Comparison of ENCODE assay signal across 1 cellular context in the genomic region with DNA sequence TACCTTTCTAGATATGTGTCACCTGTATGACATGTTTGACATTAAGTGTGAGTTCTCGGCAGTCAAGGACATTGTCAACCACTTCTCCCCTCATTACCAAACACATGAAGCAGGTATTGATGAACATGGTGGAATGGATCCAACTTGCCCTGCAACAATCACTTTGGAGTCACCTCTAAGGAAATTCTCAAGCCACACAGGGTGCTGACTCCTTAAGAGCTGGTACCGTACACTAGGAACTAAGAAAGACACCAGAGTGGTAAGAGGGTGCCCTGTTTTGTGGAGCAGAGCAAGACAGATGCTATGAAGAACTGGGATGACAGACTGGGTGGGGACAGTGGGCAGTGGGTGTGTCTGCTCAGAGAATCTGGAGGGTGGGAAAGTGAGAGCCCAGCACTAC.
TF ChIP-seq lines count a peak whose summit lies in the region.

No MANE protein-coding gene starts in this region.

TF ChIP-seq in H1, 55 proteins besides CTCF, POLR2A, EP300 and RAD21:
- no peak for TF ChIP-seq SAP30 (IDR thresholded peaks at IDR 0.05; ENCODE audit: insufficient read depth, insufficient replicate concordance, low read length)
- no peak for TF ChIP-seq HDAC2 (IDR thresholded peaks at IDR 0.05; ENCODE audit: borderline replicate concordance in 1 of 2, low read depth in 2 of 2, low read length in 2 of 2)
- no peak for TF ChIP-seq KDM4A (IDR thresholded peaks at IDR 0.05; ENCODE audit: low read depth, low read length, severe bottlenecking)
- no peak for TF ChIP-seq FOSL1 (IDR thresholded peaks at IDR 0.05; ENCODE audit: insufficient read depth, low read depth, low read length)
- TF ChIP-seq TCF12 (IDR thresholded peaks at IDR 0.05; ENCODE audit: low read depth, low read length) = no peak
- no peak for TF ChIP-seq SIN3A (conservative IDR thresholded peaks at IDR 0.05 in 1 of 2, IDR thresholded peaks at IDR 0.05 in 1 of 2; ENCODE audit: low read depth in 1 of 2, low read length in 2 of 2)
- TF ChIP-seq SP1 (IDR thresholded peaks at IDR 0.05; ENCODE audit: low read depth, low read length) = no peak
- TF ChIP-seq BRCA1 (IDR thresholded peaks at IDR 0.05; ENCODE audit: low read depth, low read length) = no peak
TF ChIP-seq in H1: peak in this region for 0.
